ENCODE assay signal across 7 cellular contexts in genomic region chr10:45761622-45762021, GRCh38. TPM values are rescaled to one million over a fixed set of nuclear protein-coding genes. Genes with fewer than 3 reads are reported as not detected.
A peak's percentile ranks its signal among the peaks of the same experiment; 100 is the strongest.
DNase-seq lines count a peak whose midpoint lies in the region; ATAC-seq and TF ChIP-seq lines count a peak whose summit lies in the region.
"Not testable (repeated sequence)": the region's sequence is repeated elsewhere in the genome, so short reads cannot be mapped to it uniquely, and the experiment has no call there.

No MANE protein-coding gene starts in this region.

- not testable (repeated sequence) for DNase-seq in glutamatergic neuron

- not testable (repeated sequence) for H3K9me3 Mint-ChIP-seq in activated naive CD4-positive, alpha-beta T cell treated with anti-CD3 and anti-CD28 coated beads, Interleukin-2, amount 50 U/mL, for 24 hours; glutamatergic neuron (ENCODE audit: unreplicated experiment)

- H3K27ac Mint-ChIP-seq in activated naive CD4-positive, alpha-beta T cell treated with anti-CD3 and anti-CD28 coated beads, Interleukin-2, amount 50 U/mL, for 24 hours = peak overlapping the region; percentile 46
- H3K27ac Mint-ChIP-seq in glutamatergic neuron (ENCODE audit: unreplicated experiment) = peak overlapping the region; percentile 52

- not testable (repeated sequence) for H3K4me3 Mint-ChIP-seq in activated naive CD4-positive, alpha-beta T cell treated with anti-CD3 and anti-CD28 coated beads, Interleukin-2, amount 50 U/mL, for 24 hours; glutamatergic neuron (ENCODE audit: unreplicated experiment)

- peak; percentile 94 for ATAC-seq in GM18868 (IDR thresholded peaks at IDR 0.05; ENCODE audit: unreplicated experiment)
- ATAC-seq in GM21390 (IDR thresholded peaks at IDR 0.05; ENCODE audit: unreplicated experiment) = peak; percentile 63
- peak; percentile 58 for ATAC-seq in HG02571 (IDR thresholded peaks at IDR 0.05; ENCODE audit: unreplicated experiment)
- ATAC-seq in HG02885 (IDR thresholded peaks at IDR 0.05; ENCODE audit: poor library complexity, unreplicated experiment) = peak; percentile 86
- ATAC-seq in HG03469 (IDR thresholded peaks at IDR 0.05; ENCODE audit: unreplicated experiment) = peak; percentile 64

- not testable (repeated sequence) for H3K4me1 Mint-ChIP-seq in activated naive CD4-positive, alpha-beta T cell treated with anti-CD3 and anti-CD28 coated beads, Interleukin-2, amount 50 U/mL, for 24 hours; glutamatergic neuron (ENCODE audit: low read depth, unreplicated experiment)

- H3K36me3 Mint-ChIP-seq in activated naive CD4-positive, alpha-beta T cell treated with anti-CD3 and anti-CD28 coated beads, Interleukin-2, amount 50 U/mL, for 24 hours; glutamatergic neuron (ENCODE audit: unreplicated experiment): not testable (repeated sequence)

- TF ChIP-seq CTCF in glutamatergic neuron (IDR thresholded peaks at IDR 0.05; ENCODE audit: partially characterized antibody, unreplicated experiment) = not testable (repeated sequence)

- not testable (repeated sequence) for H3K27me3 Mint-ChIP-seq in activated naive CD4-positive, alpha-beta T cell treated with anti-CD3 and anti-CD28 coated beads, Interleukin-2, amount 50 U/mL, for 24 hours; glutamatergic neuron (ENCODE audit: unreplicated experiment)

RNA-seq across cellular contexts. Expression of gene WASHC2C, which starts 34.6 kb away (rescaled TPM):
- 86.6 TPM for total RNA-seq in glutamatergic neuron (ENCODE audit: unreplicated experiment)
